4 cellular contexts compared by ENCODE assay signal in the genomic region with DNA sequence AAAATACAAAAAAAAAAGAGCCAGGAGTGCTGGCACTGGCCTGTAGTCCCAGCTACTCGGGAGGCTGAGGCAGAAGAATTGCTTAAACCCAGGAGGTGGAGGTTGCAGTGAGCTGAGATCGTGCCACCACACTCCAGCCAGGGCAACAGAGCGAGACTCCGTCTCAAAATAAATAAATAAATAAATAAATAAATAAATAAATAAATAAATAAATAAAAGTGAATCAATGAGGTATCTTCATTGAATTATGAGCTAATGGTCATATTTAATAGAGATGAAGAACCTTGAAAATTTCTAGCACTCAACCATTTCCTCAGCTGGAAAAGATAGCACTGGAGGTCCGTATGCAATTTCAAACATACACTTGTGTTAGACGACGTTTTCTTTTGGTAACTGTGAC. TPM values are rescaled to one million over a fixed set of nuclear protein-coding genes. Genes with fewer than 3 reads are reported as not detected.
"Had no signal": no experiment of that assay in that cellular context is flagged by ENCODE, and none has a peak within 500 bp of the region (broad histone marks: within the 10 kb centered on the region; RNA-seq: fewer than 3 reads in every experiment).

No MANE protein-coding gene starts in this region.

RNA-seq across cellular contexts. Expression of gene CDK15, which starts 41.9 kb away (rescaled TPM):
- total RNA-seq: HepG2, HT-29, K562 had no signal
- polyA plus RNA-seq: HepG2, IgD-negative memory B cell, K562 had no signal
